In the genomic region with DNA sequence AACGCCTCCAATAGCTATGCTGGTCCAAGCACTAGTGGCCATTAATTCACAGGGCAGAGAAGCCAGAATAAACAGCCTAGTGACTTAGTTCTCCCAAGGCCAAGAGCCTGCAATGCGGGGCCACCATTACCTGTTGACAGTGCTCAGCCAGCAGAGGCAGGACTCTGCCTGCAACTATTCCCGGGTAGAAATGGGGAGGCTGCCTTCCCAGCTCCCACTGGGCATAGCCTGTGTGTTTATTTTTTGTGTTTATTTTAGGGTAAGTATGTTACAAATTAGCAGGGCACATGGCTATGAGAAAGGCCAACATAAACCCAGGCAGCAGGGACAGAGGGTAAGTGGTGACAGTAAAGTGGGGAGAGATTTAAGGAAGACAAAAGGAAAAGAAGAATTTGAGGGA, we compare ENCODE assay signal across 32 cellular contexts. TPM values are rescaled to one million over a fixed set of nuclear protein-coding genes. Genes with fewer than 3 reads are reported as not detected.
"Had no signal": no experiment of that assay in that cellular context is flagged by ENCODE, and none has a peak within 500 bp of the region (broad histone marks: within the 10 kb centered on the region; RNA-seq: fewer than 3 reads in every experiment).

No MANE protein-coding gene starts in this region.

- H3K4me1 ChIP-seq: body of pancreas had no signal

- H3K27ac ChIP-seq: body of pancreas, epithelial cell of prostate, esophagus squamous epithelium, gastroesophageal sphincter, WERI-Rb-1 had no signal

- H3K4me3 ChIP-seq: body of pancreas, esophagus squamous epithelium, gastroesophageal sphincter had no signal

- H3K27me3 ChIP-seq: body of pancreas had no signal

- H3K36me3 Mint-ChIP-seq: activated naive CD8-positive, alpha-beta T cell had no signal

- H3K36me3 ChIP-seq: esophagus squamous epithelium, gastroesophageal sphincter had no signal

- DNase-seq: activated CD4-positive, alpha-beta T cell treated with anti-CD3 and anti-CD28 coated beads for 48 hours; activated CD4-positive, alpha-beta T cell treated with anti-CD3 and anti-CD28 coated beads, Interleukin-2, amount 50 U/mL, for 1 hour; activated CD4-positive, alpha-beta T cell treated with anti-CD3 and anti-CD28 coated beads, Interleukin-2, amount 50 U/mL, for 48 hours; activated CD8-positive, alpha-beta memory T cell treated with anti-CD3 and anti-CD28 coated beads for 24 hours; activated CD8-positive, alpha-beta T cell treated with anti-CD3 and anti-CD28 coated beads for 36 hours; activated effector memory CD4-positive, alpha-beta T cell treated with Interleukin-2 at 50 U/mL for 16 hours; activated gamma-delta T cell treated with Interleukin-2 at 50 U/mL for 16 hours; activated naive CD4-positive, alpha-beta T cell treated with anti-CD3 and anti-CD28 coated beads, Interleukin-2, amount 50 U/mL, for 16 hours; activated naive CD4-positive, alpha-beta T cell treated with Interleukin-2 at 50 U/mL for 16 hours; activated T-cell treated with anti-CD3 and anti-CD28 coated beads, Interleukin-2, amount 50 U/mL, for 4 hours; amniotic stem cell; anterior cingulate cortex; body of pancreas; caudate nucleus; cortex of kidney; dermis blood vessel endothelial cell; effector CD4-positive, alpha-beta T cell; effector memory CD8-positive, alpha-beta T cell; esophagus squamous epithelium; foreskin melanocyte; head of caudate nucleus; T-helper 1 cell; T-helper 17 cell; T1000; WERI-Rb-1 had no signal

- H3K9me3 ChIP-seq: body of pancreas, esophagus squamous epithelium, gastroesophageal sphincter had no signal

- FAIRE-seq: colon had no signal

- H3K27ac Mint-ChIP-seq: activated CD8-positive, alpha-beta T cell treated with anti-CD3 and anti-CD28 coated beads for 36 hours; activated naive CD8-positive, alpha-beta T cell; activated T-helper 17 cell treated with anti-CD3 and anti-CD28 coated beads, Interleukin-2, amount 50 U/mL, for 72 hours; effector memory CD8-positive, alpha-beta T cell; T-helper 17 cell; T-helper 2 cell treated with Interferon-gamma antibody and Interleukin-4, amounts not matched to agents 5 μg/mL and 100 μg/mL, for 36 hours had no signal

- H3K9me3 Mint-ChIP-seq: activated CD8-positive, alpha-beta T cell treated with anti-CD3 and anti-CD28 coated beads for 36 hours; activated T-cell treated with anti-CD3 and anti-CD28 coated beads, Interleukin-2, amount 50 U/mL, for 4 hours; activated T-helper 17 cell treated with anti-CD3 and anti-CD28 coated beads, Interleukin-2, amount 50 U/mL, for 72 hours; effector memory CD8-positive, alpha-beta T cell; T-helper 2 cell treated with Interferon-gamma antibody and Interleukin-4, amounts not matched to agents 5 μg/mL and 100 μg/mL, for 36 hours had no signal

- H3K4me3 Mint-ChIP-seq: activated CD8-positive, alpha-beta T cell treated with anti-CD3 and anti-CD28 coated beads for 36 hours; activated naive CD8-positive, alpha-beta T cell; activated T-cell treated with anti-CD3 and anti-CD28 coated beads, Interleukin-2, amount 50 U/mL, for 4 hours; activated T-helper 17 cell treated with anti-CD3 and anti-CD28 coated beads, Interleukin-2, amount 50 U/mL, for 72 hours; effector memory CD8-positive, alpha-beta T cell; T-helper 17 cell; T-helper 2 cell treated with Interferon-gamma antibody and Interleukin-4, amounts not matched to agents 5 μg/mL and 100 μg/mL, for 36 hours had no signal

RNA-seq across cellular contexts. Expression of gene GNAS-AS1, which starts 5.0 kb away (rescaled TPM):
- total RNA-seq: dermis blood vessel endothelial cell, glomerular endothelial cell had no signal
